ENCODE assay signal across 28 cellular contexts in genomic region chr6:17901493-17901892, GRCh38.
"Had no signal": no experiment of that assay in that cellular context is flagged by ENCODE, and none has a peak within 500 bp of the region (broad histone marks: within the 10 kb centered on the region; RNA-seq: fewer than 3 reads in every experiment).

No MANE protein-coding gene starts in this region.

- H3K9ac ChIP-seq: neural progenitor cell, parathyroid adenoma had no signal

- FAIRE-seq: small intestine, urothelium cell line had no signal

- H3K27ac ChIP-seq: neural progenitor cell, ovary, parathyroid adenoma, right lobe of liver, sigmoid colon, spleen, thoracic aorta, thyroid gland, tibial nerve, vagina had no signal

- H3K36me3 ChIP-seq: ovary, right lobe of liver, thyroid gland had no signal

- DNase-seq: natural killer cell; occipital lobe; ovary; posterior cingulate gyrus; psoas muscle; right cardiac atrium; right lobe of liver; sigmoid colon; small intestine; spleen; stimulated activated CD4-positive, alpha-beta T cell treated with anti-CD3 and anti-CD28 coated beads, Interleukin-12 subunit alpha, Interleukin-12 subunit beta, amount 100 ng/mL, for 4 hours; stimulated activated CD4-positive, alpha-beta T cell treated with anti-CD3 and anti-CD28 coated beads, Interleukin-1b, Interleukin-23, amount 100 ng/mL, for 48 hours; stimulated activated CD4-positive, alpha-beta T cell treated with anti-CD3 and anti-CD28 coated beads, Interleukin-4, amount 100 ng/mL, for 1 hour; stimulated activated CD4-positive, alpha-beta T cell treated with anti-CD3 and anti-CD28 coated beads, Interleukin-4, amount 100 ng/mL, for 4 hours; stimulated activated CD8-positive, alpha-beta memory T cell treated with anti-CD3 and anti-CD28 coated beads, Interleukin-4, amount 100 ng/mL, for 48 hours; stimulated activated naive CD4-positive, alpha-beta T cell; stimulated activated naive CD8-positive, alpha-beta T cell treated with anti-CD3 and anti-CD28 coated beads, Interleukin-15, amount 100 ng/mL, for 72 hours; stimulated activated naive CD8-positive, alpha-beta T cell treated with anti-CD3 and anti-CD28 coated beads, Interleukin-15, Interleukin-2, amounts not matched to agents 100 U/mL and 50 U/mL, for 24 hours; thyroid gland; trophoblast cell; upper lobe of left lung had no signal

- ATAC-seq: natural killer cell; psoas muscle; right cardiac atrium; right lobe of liver; stimulated activated memory B cell treated with anti-CD40 and anti-IgM and Interleukin-4, amounts not matched to agents 10 μg/mL and 1 μg/mL and 100 μg/mL, for 72 hours; stimulated activated naive CD8-positive, alpha-beta T cell treated with anti-CD3 and anti-CD28 coated beads, Interleukin-15, amount 100 ng/mL, for 72 hours; stimulated activated naive CD8-positive, alpha-beta T cell treated with anti-CD3 and anti-CD28 coated beads, Interleukin-15, Interleukin-2, amounts not matched to agents 100 U/mL and 50 U/mL, for 24 hours had no signal

- H3K4me1 ChIP-seq: neural progenitor cell, parathyroid adenoma had no signal

- H3K9me3 ChIP-seq: ovary, psoas muscle, right lobe of liver, sigmoid colon, thoracic aorta, thyroid gland, upper lobe of left lung, vagina had no signal

- H3K27me3 ChIP-seq: neural progenitor cell, ovary, right lobe of liver, sigmoid colon, spleen, thyroid gland, tibial nerve, upper lobe of left lung, vagina had no signal

- H3K4me3 ChIP-seq: neural progenitor cell, ovary, psoas muscle, right lobe of liver, sigmoid colon, spleen, thoracic aorta, thyroid gland, tibial nerve, upper lobe of left lung, vagina had no signal
